Comparison of ENCODE assay signal across 12 cellular contexts in the genomic region with DNA sequence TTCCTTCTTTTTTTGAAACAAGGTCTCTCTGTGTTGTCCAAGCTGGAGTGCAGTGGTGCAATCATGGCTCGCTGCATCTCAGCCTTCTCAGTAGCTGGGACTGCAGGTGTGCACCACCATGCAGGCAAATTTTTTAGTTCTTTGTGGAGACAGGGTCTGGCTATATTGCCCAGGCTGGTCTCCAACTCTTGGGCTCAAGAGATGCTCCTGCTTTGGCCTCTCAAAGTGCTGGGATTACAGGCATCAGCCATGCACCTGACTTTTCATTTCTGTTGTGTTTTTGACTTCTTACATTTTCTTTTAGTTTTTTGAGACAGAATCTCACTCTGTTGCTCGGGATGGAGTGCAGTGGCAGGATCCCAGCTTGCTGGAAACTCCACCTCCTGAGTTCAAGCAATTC. TPM values are rescaled to one million over a fixed set of nuclear protein-coding genes. Genes with fewer than 3 reads are reported as not detected.
"Had no signal": no experiment of that assay in that cellular context is flagged by ENCODE, and none has a peak within 500 bp of the region (broad histone marks: within the 10 kb centered on the region; RNA-seq: fewer than 3 reads in every experiment).

No MANE protein-coding gene starts in this region.

RNA-seq across cellular contexts. Expression of a gene that starts 2.4 kb away (rescaled TPM):
- polyA plus RNA-seq: naive thymus-derived CD4-positive, alpha-beta T cell had no signal

RNA-seq across cellular contexts. Expression of a gene that starts 49.3 kb away (rescaled TPM):
- total RNA-seq: breast epithelium; glomerular endothelial cell; kidney; left lung; lung microvascular endothelial cell; mucosa of gallbladder; naive thymus-derived CD4-positive, alpha-beta T cell; pulmonary artery endothelial cell; smooth muscle cell; thoracic aorta; tibial nerve; urinary bladder had no signal
- polyA plus RNA-seq: naive thymus-derived CD4-positive, alpha-beta T cell; urinary bladder had no signal
